In genomic region chr1:15186846-15187151, GRCh38 we compare ENCODE assay signal across 29 cellular contexts. TPM values are rescaled to one million over a fixed set of nuclear protein-coding genes. Genes with fewer than 3 reads are reported as not detected.
DNase-seq lines count a peak whose midpoint lies in the region; ATAC-seq, FAIRE-seq and TF ChIP-seq lines count a peak whose summit lies in the region.
"Had no signal": no experiment of that assay in that cellular context is flagged by ENCODE, and none has a peak within 500 bp of the region (broad histone marks: within the 10 kb centered on the region; RNA-seq: fewer than 3 reads in every experiment).

No MANE protein-coding gene starts in this region.

- CTCF ChIA-PET in RWPE1 (lab: Yijun Ruan, JAX), result interaction anchor here (0.5 kb wide), 1 partner anchor 367 kb away, joined by 3 read pairs; no protein-coding TSS in a partner anchor

- H4K20me1 ChIP-seq in hepatocyte (ENCODE audit: insufficient read depth, poor library complexity, severe bottlenecking), result no peaks in the 10 kb centered on the region

- FAIRE-seq in pancreas (lab: Jason Lieb, UNC), result no peak
- FAIRE-seq: endometrium, GM12892, TTC549 had no signal

- peak in 1 of 4 donors; percentile 3 for ATAC-seq in pancreas
- no peak for ATAC-seq in GM19397 (IDR thresholded peaks at IDR 0.05; ENCODE audit: unreplicated experiment)
- ATAC-seq: activated T-cell treated with anti-CD3 and anti-CD28 coated beads, Interleukin-2, amount 50 U/mL, for 4 hours; stimulated activated naive CD8-positive, alpha-beta T cell treated with anti-CD3 and anti-CD28 coated beads, Interleukin-15, Interleukin-2, amounts not matched to agents 100 U/mL and 50 U/mL, for 24 hours; T-cell had no signal

- TF ChIP-seq CTCF in RWPE1 (conservative IDR thresholded peaks at IDR 0.05; ENCODE audit: low read depth) (no peak), hepatocyte (IDR thresholded peaks at IDR 0.05; ENCODE audit: poor library complexity) (no peak), pancreas (IDR thresholded peaks at IDR 0.05) (no peak)

- no peaks in the 10 kb centered on the region for H3K9me2 ChIP-seq in hepatocyte (replicated peaks; ENCODE audit: insufficient read depth)

- H3K36me3 ChIP-seq in hepatocyte (replicated peaks; ENCODE audit: insufficient read depth, low read depth) (no peaks in the 10 kb centered on the region), pancreas (no peaks in the 10 kb centered on the region)
- H3K36me3 ChIP-seq: BE2C, left ventricle myocardium inferior, spleen had no signal

- intact Hi-C loops in pancreas (cut with DNase I), result no loop called here

- H3K4me2 ChIP-seq in hepatocyte, result no peak overlapping the region

- peak; percentile 51 for DNase-seq in ELF-1 (ENCODE audit: low read depth, low spot score)
- DNase-seq in RWPE1 (ENCODE audit: low spot score), result no peak
- DNase-seq in hepatocyte (ENCODE audit: low spot score), result no peak
- DNase-seq in pancreas, result no peak
- no peak for DNase-seq in activated CD8-positive, alpha-beta memory T cell treated with anti-CD3 and anti-CD28 coated beads, Interleukin-2, amount 50 U/mL, for 48 hours
- DNase-seq in activated CD4-positive, alpha-beta T cell treated with anti-CD3 and anti-CD28 coated beads, Interleukin-2, amount 50 U/mL, for 48 hours, result no peak
- DNase-seq in midbrain (lab: John Stamatoyannopoulos, UW), result no peak
- DNase-seq: activated CD4-positive, alpha-beta T cell treated with anti-CD3 and anti-CD28 coated beads for 1 hour; activated CD8-positive, alpha-beta memory T cell treated with anti-CD3 and anti-CD28 coated beads for 24 hours; activated naive CD4-positive, alpha-beta T cell treated with Interleukin-2 at 50 U/mL for 16 hours; activated T-cell treated with anti-CD3 and anti-CD28 coated beads, Interleukin-2, amount 50 U/mL, for 4 hours; COR-L47; glutamatergic neuron; GM23248; immature natural killer cell; left ventricle myocardium inferior; NCI-H187; SHP77; spleen; stimulated activated CD4-positive, alpha-beta T cell treated with anti-CD3 and anti-CD28 coated beads, Interleukin-4, amount 100 ng/mL, for 24 hours; stimulated activated naive CD8-positive, alpha-beta T cell treated with anti-CD3 and anti-CD28 coated beads, Interleukin-15, Interleukin-2, amounts not matched to agents 100 U/mL and 50 U/mL, for 24 hours; T-cell; trophoblast cell had no signal

- peak overlapping the region; percentile 19; the same call in 1 of the 2 replicates for H3K27ac ChIP-seq in RWPE1
- H3K27ac ChIP-seq in hepatocyte, result peak overlapping the region; percentile 51
- peak overlapping the region; percentile 28 to 76 (median 62) for H3K27ac ChIP-seq in pancreas
- H3K27ac ChIP-seq: coronary artery, GM23248, left ventricle myocardium inferior had no signal

- H3K79me2 ChIP-seq in hepatocyte, result peaks cover 72% of the 10 kb centered on the region

- H2AFZ ChIP-seq in hepatocyte, result no peak overlapping the region
- H2AFZ ChIP-seq: GM23248 had no signal

- POLR2A ChIA-PET in RWPE1 (lab: Yijun Ruan, JAX; ENCODE audit: low non-redundant PET), result no interaction called here

- 29% methylated on average over 5 of the region's 6 CpGs for WGBS in hepatocyte (ENCODE audit: low lambda C conversion rate, missing lambda C conversion rate)
- WGBS in pancreas, 2 donors, result 18 to 32% methylated on average over 6 of the region's 6 CpGs

- H3K9me3 ChIP-seq in hepatocyte (ENCODE audit: low read depth), result no peaks in the 10 kb centered on the region
- no peaks in the 10 kb centered on the region for H3K9me3 ChIP-seq in pancreas
- H3K9me3 ChIP-seq: BE2C, left ventricle myocardium inferior, spleen had no signal

- H3K4me3 ChIP-seq in hepatocyte, result no peak overlapping the region
- H3K4me3 ChIP-seq in pancreas, result no peak overlapping the region
- H3K4me3 ChIP-seq: coronary artery, GM23248, left ventricle myocardium inferior, spleen had no signal

- H3K27me3 ChIP-seq in hepatocyte (no peaks in the 10 kb centered on the region), pancreas (no peaks in the 10 kb centered on the region)
- H3K27me3 ChIP-seq: BE2C, spleen had no signal

- H3K4me1 ChIP-seq in hepatocyte (ENCODE audit: insufficient read depth) (peaks cover 39% of the 10 kb centered on the region), pancreas (peaks cover 41 to 78% (median 64%) of the 10 kb centered on the region in 3 donors)

RNA-seq across cellular contexts. Expression of gene TMEM51, which starts 33.3 kb away (rescaled TPM):
- 23.7 and 24.0 TPM in 2 replicates for total RNA-seq in hepatocyte
- polyA plus RNA-seq in hepatocyte, result 23.4 and 25.1 TPM in 2 replicates
- total RNA-seq in pancreas, result 10 to 100 TPM; 18.4 to 42.1 (median 25.6) TPM
- polyA plus RNA-seq in pancreas, result 10 to 100 TPM; 18.2 to 28.2 TPM
- polyA plus RNA-seq: immature natural killer cell had no signal
